In genomic region chr11:61133145-61133544, GRCh38 we compare ENCODE assay signal across 28 cellular contexts. TPM values are rescaled to one million over a fixed set of nuclear protein-coding genes. Genes with fewer than 3 reads are reported as not detected.
"Had no signal": no experiment of that assay in that cellular context is flagged by ENCODE, and none has a peak within 500 bp of the region (broad histone marks: within the 10 kb centered on the region; RNA-seq: fewer than 3 reads in every experiment).

No MANE protein-coding gene starts in this region.

- H3K27me3 ChIP-seq: breast epithelium, Peyer's patch, SJSA1 had no signal

- H3K36me3 ChIP-seq: breast epithelium had no signal

- H3K27ac Mint-ChIP-seq: activated CD8-positive, alpha-beta memory T cell treated with anti-CD3 and anti-CD28 coated beads, Interleukin-2, amount 10 ng/mL, durations not matched to agents 7 days and 5 days; activated CD8-positive, alpha-beta T cell treated with anti-CD3 and anti-CD28 coated beads, Interleukin-2, amount 10 ng/mL, durations not matched to agents 7 days and 5 days; activated naive CD4-positive, alpha-beta T cell treated with anti-CD3 and anti-CD28 coated beads, Interleukin-2, amount 10 ng/mL, durations not matched to agents 7 days and 5 days; activated naive CD8-positive, alpha-beta T cell treated with anti-CD3 and anti-CD28 coated beads for 36 hours; activated T-helper 17 cell treated with anti-CD3 and anti-CD28 coated beads, Interleukin-2, amount 50 U/mL, for 72 hours; WTC11 had no signal

- H3K4me3 Mint-ChIP-seq: activated CD8-positive, alpha-beta memory T cell treated with anti-CD3 and anti-CD28 coated beads, Interleukin-2, amount 10 ng/mL, durations not matched to agents 7 days and 5 days; activated CD8-positive, alpha-beta T cell treated with anti-CD3 and anti-CD28 coated beads, Interleukin-2, amount 10 ng/mL, durations not matched to agents 7 days and 5 days; activated naive CD4-positive, alpha-beta T cell treated with anti-CD3 and anti-CD28 coated beads, Interleukin-2, amount 10 ng/mL, durations not matched to agents 7 days and 5 days; activated naive CD8-positive, alpha-beta T cell treated with anti-CD3 and anti-CD28 coated beads for 36 hours; activated T-helper 17 cell treated with anti-CD3 and anti-CD28 coated beads, Interleukin-2, amount 50 U/mL, for 72 hours; WTC11 had no signal

- H3K27me3 Mint-ChIP-seq: activated CD8-positive, alpha-beta memory T cell treated with anti-CD3 and anti-CD28 coated beads, Interleukin-2, amount 10 ng/mL, durations not matched to agents 7 days and 5 days; activated naive CD4-positive, alpha-beta T cell treated with anti-CD3 and anti-CD28 coated beads, Interleukin-2, amount 10 ng/mL, durations not matched to agents 7 days and 5 days; activated naive CD8-positive, alpha-beta T cell treated with anti-CD3 and anti-CD28 coated beads for 36 hours; activated T-helper 17 cell treated with anti-CD3 and anti-CD28 coated beads, Interleukin-2, amount 50 U/mL, for 72 hours had no signal

- H3K36me3 Mint-ChIP-seq: activated CD8-positive, alpha-beta memory T cell treated with anti-CD3 and anti-CD28 coated beads, Interleukin-2, amount 10 ng/mL, durations not matched to agents 7 days and 5 days had no signal

- ATAC-seq: activated CD8-positive, alpha-beta memory T cell treated with anti-CD3 and anti-CD28 coated beads, Interleukin-2, amount 10 ng/mL, durations not matched to agents 7 days and 5 days; activated CD8-positive, alpha-beta T cell treated with anti-CD3 and anti-CD28 coated beads, Interleukin-2, amount 10 ng/mL, durations not matched to agents 7 days and 5 days; activated T-helper 17 cell treated with anti-CD3 and anti-CD28 coated beads, Interleukin-2, amount 50 U/mL, for 72 hours; SK-N-SH treated with all-trans-retinoic acid at 6 μM for 48 hours; WTC11 had no signal

- H3K4me3 ChIP-seq: breast epithelium, Peyer's patch, SJSA1 had no signal

- DNase-seq: activated CD4-positive, alpha-beta T cell treated with anti-CD3 and anti-CD28 coated beads for 48 hours; activated CD4-positive, alpha-beta T cell treated with anti-CD3 and anti-CD28 coated beads, Interleukin-2, amount 50 U/mL, for 4 hours; activated CD4-positive, CD25-positive, alpha-beta regulatory T cell treated with anti-CD3 and anti-CD28 coated beads, Interleukin-2, amount 50 U/mL, for 72 hours; activated CD8-positive, alpha-beta memory T cell treated with anti-CD3 and anti-CD28 coated beads, Interleukin-2, amount 10 ng/mL, durations not matched to agents 7 days and 5 days; activated CD8-positive, alpha-beta T cell treated with anti-CD3 and anti-CD28 coated beads, Interleukin-2, amount 10 ng/mL, durations not matched to agents 7 days and 5 days; activated gamma-delta T cell treated with Interleukin-2 at 50 U/mL for 16 hours; activated naive CD4-positive, alpha-beta T cell treated with anti-CD3 and anti-CD28 coated beads, Interleukin-2, amount 10 ng/mL, durations not matched to agents 7 days and 5 days; activated naive CD8-positive, alpha-beta T cell treated with anti-CD3 and anti-CD28 coated beads for 36 hours; activated T-cell treated with anti-CD3 and anti-CD28 coated beads, Interleukin-2, amount 50 U/mL, for 48 hours; caudate nucleus; NCI-H1092; NCI-H1417; NCI-H1930; NCI-H2171; NCI-H226; NCI-H526; NCI-H82; NK-92 treated with Interleukin-12 subunit alpha and Interleukin-12 subunit beta, amount 100 ng/mL, for 24 hours; SHP77; SW 1271 had no signal

- H3K9me3 Mint-ChIP-seq: activated naive CD4-positive, alpha-beta T cell treated with anti-CD3 and anti-CD28 coated beads, Interleukin-2, amount 10 ng/mL, durations not matched to agents 7 days and 5 days; activated naive CD8-positive, alpha-beta T cell treated with anti-CD3 and anti-CD28 coated beads for 36 hours; activated T-helper 17 cell treated with anti-CD3 and anti-CD28 coated beads, Interleukin-2, amount 50 U/mL, for 72 hours; WTC11 had no signal

RNA-seq across cellular contexts. Expression of gene CD5, which starts 30.9 kb away (rescaled TPM):
- total RNA-seq: MCF 10A, NCI-H460, SJSA1 had no signal
